Comparison of ENCODE assay signal across 10 cellular contexts in the genomic region with DNA sequence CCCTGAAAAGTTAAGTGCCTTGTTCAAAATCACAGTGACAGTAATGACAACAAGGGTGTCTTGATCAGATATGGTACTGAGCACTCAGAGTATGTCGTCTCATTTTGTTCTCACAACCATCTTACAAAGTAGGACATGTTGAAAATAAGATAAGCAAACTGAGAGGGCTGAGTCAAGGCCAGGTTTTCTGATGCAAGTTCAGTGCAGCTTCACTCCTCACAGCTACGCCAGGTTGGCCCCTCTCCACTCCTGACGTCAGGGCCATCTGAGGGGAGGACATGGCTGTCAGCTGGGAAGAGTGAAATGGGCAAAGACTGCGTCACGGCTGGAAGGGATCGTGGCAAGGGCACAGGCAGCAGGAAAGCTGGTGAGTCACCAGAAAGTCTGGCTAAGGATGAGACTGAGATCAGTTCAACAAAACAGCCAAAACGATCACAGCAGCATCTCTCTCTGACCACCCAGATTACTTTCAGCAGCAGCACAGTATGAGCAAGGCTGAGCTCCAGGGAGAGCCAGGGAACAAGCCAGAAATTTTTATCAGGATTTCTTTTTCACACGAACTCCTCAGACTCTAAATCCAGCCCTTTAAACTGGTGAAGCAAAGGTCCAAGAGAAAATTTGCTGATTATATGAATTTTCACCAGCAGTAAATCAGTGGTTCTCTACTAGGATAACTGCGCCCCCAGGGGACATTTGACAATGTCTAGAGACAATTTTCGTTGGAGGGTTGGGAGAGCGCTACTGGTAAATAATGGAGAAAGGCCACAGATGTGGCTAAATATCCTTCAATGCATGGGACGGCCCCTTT.
A peak's percentile ranks its signal among the peaks of the same experiment; 100 is the strongest.
DNase-seq lines count a peak whose midpoint lies in the region; ATAC-seq, FAIRE-seq and TF ChIP-seq lines count a peak whose summit lies in the region.
"Had no signal": no experiment of that assay in that cellular context is flagged by ENCODE, and none has a peak within 500 bp of the region (broad histone marks: within the 10 kb centered on the region; RNA-seq: fewer than 3 reads in every experiment).

No MANE protein-coding gene starts in this region.

- H3K36me3 ChIP-seq in muscle layer of duodenum (ENCODE audit: control insufficient read depth in 1 of 2, insufficient read depth in 2 of 2, low read length in 2 of 2), result no peaks in the 10 kb centered on the region

- H3K27ac ChIP-seq in muscle layer of duodenum (ENCODE audit: low read length), result peak overlapping the region; percentile 50
- H3K27ac ChIP-seq: VCaP had no signal

- H3K4me3 Mint-ChIP-seq in glutamatergic neuron (ENCODE audit: unreplicated experiment), result no peak overlapping the region

- H3K36me3 Mint-ChIP-seq in glutamatergic neuron (ENCODE audit: unreplicated experiment), result no peaks in the 10 kb centered on the region

- TF ChIP-seq CTCF in epithelial cell of esophagus (IDR thresholded peaks at IDR 0.05; ENCODE audit: insufficient read depth, low read depth, low read length, missing control alignments) (no peak), D721Med (IDR thresholded peaks at IDR 0.05; ENCODE audit: insufficient read depth, missing control alignments) (no peak), glutamatergic neuron (IDR thresholded peaks at IDR 0.05; ENCODE audit: partially characterized antibody, unreplicated experiment) (no peak)

- H3K9me3 Mint-ChIP-seq in glutamatergic neuron (ENCODE audit: unreplicated experiment), result no peaks in the 10 kb centered on the region

- no peaks in the 10 kb centered on the region for H3K27me3 Mint-ChIP-seq in glutamatergic neuron (ENCODE audit: unreplicated experiment)

- no peaks in the 10 kb centered on the region for H3K9me3 ChIP-seq in muscle layer of duodenum (ENCODE audit: control insufficient read depth in 1 of 2, low read length in 2 of 2)

- peaks cover 6 to 7% of the 10 kb centered on the region in 2 donors for H3K4me1 ChIP-seq in muscle layer of duodenum (ENCODE audit: control insufficient read depth in 1 of 2, insufficient read depth in 2 of 2, low read length in 2 of 2)

- H3K27ac Mint-ChIP-seq in glutamatergic neuron (ENCODE audit: unreplicated experiment), result no peak overlapping the region

- no peak for FAIRE-seq in D721Med (lab: Jason Lieb, UNC)
- FAIRE-seq: GM12878 had no signal

- H3K4me3 ChIP-seq in epithelial cell of esophagus (ENCODE audit: low read length), result no peak overlapping the region
- no peak overlapping the region for H3K4me3 ChIP-seq in muscle layer of duodenum (ENCODE audit: low read depth in 1 of 2, low read length in 2 of 2)
- H3K4me3 ChIP-seq: GM12878 had no signal

- no peaks in the 10 kb centered on the region for H3K4me1 Mint-ChIP-seq in glutamatergic neuron (ENCODE audit: low read depth, unreplicated experiment)

- peak; percentile 94 for DNase-seq in AG08395 (ENCODE audit: low spot score)
- DNase-seq in NCI-H69 (lab: John Stamatoyannopoulos, UW), result peak; percentile 17
- DNase-seq in epithelial cell of esophagus (ENCODE audit: low read depth), result peak; percentile 86
- DNase-seq in D721Med (ENCODE audit: insufficient read length, low spot score), result no peak
- DNase-seq in glutamatergic neuron, result no peak

- no peaks in the 10 kb centered on the region for H3K27me3 ChIP-seq in muscle layer of duodenum (ENCODE audit: low read depth, low read length)

- ATAC-seq in GM21381 (IDR thresholded peaks at IDR 0.05; ENCODE audit: unreplicated experiment), result no peak
- ATAC-seq in GM19397 (IDR thresholded peaks at IDR 0.05; ENCODE audit: unreplicated experiment), result no peak
- ATAC-seq: GM12878 had no signal

Comparison
In these comparisons a context has a peak if more than half of its experiments do, and no peak if none do; other contexts are left out.
1. DNase-seq: peak in AG08395 (single experiment), NCI-H69 (single experiment) and epithelial cell of esophagus (single experiment); none in D721Med (single experiment) and glutamatergic neuron (single experiment).